32 cellular contexts compared by ENCODE assay signal in the genomic region with DNA sequence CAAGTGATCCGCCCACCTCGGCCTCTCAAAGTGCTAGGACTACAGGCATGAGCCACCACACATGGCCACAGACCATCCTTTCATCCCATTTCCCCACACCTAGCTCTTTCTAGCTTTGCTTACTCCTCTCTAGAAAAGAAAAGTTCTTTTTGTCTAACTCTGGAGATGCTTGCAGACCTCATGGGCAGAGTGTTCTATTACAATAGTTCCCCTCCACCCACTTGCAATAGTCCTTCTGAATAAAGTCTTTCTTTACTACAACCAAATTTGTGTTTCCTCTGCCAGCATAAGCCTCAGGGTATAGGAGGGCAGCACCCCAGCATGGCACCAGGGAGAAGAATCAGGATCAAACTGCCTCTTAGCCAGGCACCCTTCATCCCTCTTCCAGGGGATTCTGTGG.
"Had no signal": no experiment of that assay in that cellular context is flagged by ENCODE, and none has a peak within 500 bp of the region (broad histone marks: within the 10 kb centered on the region; RNA-seq: fewer than 3 reads in every experiment).

No MANE protein-coding gene starts in this region.

- H3K4me3 Mint-ChIP-seq: activated B cell treated with CpG ODN at 0.5 μM for 24 hours; activated CD4-positive, alpha-beta memory T cell treated with anti-CD3 and anti-CD28 coated beads for 36 hours; activated CD4-positive, alpha-beta T cell treated with anti-CD3 and anti-CD28 coated beads, Interleukin-2, amount 10 ng/mL, durations not matched to agents 24 days and 14 days; activated CD8-positive, alpha-beta T cell treated with anti-CD3 and anti-CD28 coated beads for 36 hours; activated naive CD4-positive, alpha-beta T cell treated with anti-CD3 and anti-CD28 coated beads for 36 hours; activated naive CD8-positive, alpha-beta T cell treated with anti-CD3 and anti-CD28 coated beads for 36 hours; activated T-cell treated with anti-CD3 and anti-CD28 coated beads, Interleukin-2, amount 50 U/mL, for 4 hours; activated T-cell treated with anti-CD3 and anti-CD28 coated beads, Interleukin-2, amount 50 U/mL, for 72 hours; activated T-helper 1 cell treated with anti-CD3 and anti-CD28 coated beads, Interleukin-12 subunit alpha, Interleukin-12 subunit beta, Interleukin-2, Interleukin-4 antibody, amounts not matched to agents 30 ng/mL and 10 ng/mL and 1 ng/mL, durations not matched to agents 14 hours and 24 hours and 36 hours; activated T-helper 17 cell treated with anti-CD3 and anti-CD28 coated beads, Interleukin-2, amount 50 U/mL, for 72 hours; T-helper 1 cell treated with Interleukin-12 subunit alpha and Interleukin-12 subunit beta and Interleukin-4 antibody, amounts not matched to agents 30 μg/mL and 1 μg/mL, for 36 hours; T-helper 2 cell treated with Interferon-gamma antibody and Interleukin-4, amounts not matched to agents 5 μg/mL and 100 μg/mL, for 36 hours had no signal

- H3K36me3 Mint-ChIP-seq: activated naive CD8-positive, alpha-beta T cell treated with anti-CD3 and anti-CD28 coated beads for 36 hours had no signal

- H3K4me1 Mint-ChIP-seq: activated B cell treated with CpG ODN at 0.5 μM for 24 hours; activated CD4-positive, alpha-beta T cell treated with anti-CD3 and anti-CD28 coated beads, Interleukin-2, amount 10 ng/mL, durations not matched to agents 24 days and 14 days; activated naive CD8-positive, alpha-beta T cell treated with anti-CD3 and anti-CD28 coated beads for 36 hours; activated T-helper 17 cell treated with anti-CD3 and anti-CD28 coated beads, Interleukin-2, amount 50 U/mL, for 72 hours had no signal

- DNase-seq: activated B cell treated with CpG ODN at 0.5 μM for 24 hours; activated CD4-positive, alpha-beta memory T cell treated with anti-CD3 and anti-CD28 coated beads for 36 hours; activated CD4-positive, alpha-beta T cell treated with anti-CD3 and anti-CD28 coated beads for 4 hours; activated CD4-positive, alpha-beta T cell treated with anti-CD3 and anti-CD28 coated beads, Interleukin-2, amount 10 ng/mL, durations not matched to agents 24 days and 14 days; activated CD4-positive, alpha-beta T cell treated with anti-CD3 and anti-CD28 coated beads, Interleukin-2, amount 50 U/mL, for 1 hour; activated CD4-positive, alpha-beta T cell treated with anti-CD3 and anti-CD28 coated beads, Interleukin-2, amount 50 U/mL, for 4 hours; activated CD4-positive, CD25-positive, alpha-beta regulatory T cell treated with anti-CD3 and anti-CD28 coated beads, Interleukin-2, amount 50 U/mL, for 72 hours; activated CD8-positive, alpha-beta memory T cell treated with anti-CD3 and anti-CD28 coated beads, Interleukin-2, amount 50 U/mL, for 4 hours; activated CD8-positive, alpha-beta T cell treated with anti-CD3 and anti-CD28 coated beads for 36 hours; activated gamma-delta T cell treated with Interleukin-2 at 50 U/mL for 16 hours; activated naive CD4-positive, alpha-beta T cell; activated naive CD4-positive, alpha-beta T cell treated with anti-CD3 and anti-CD28 coated beads for 36 hours; activated naive CD4-positive, alpha-beta T cell treated with anti-CD3 and anti-CD28 coated beads, Interleukin-2, amount 50 U/mL, for 16 hours; activated naive CD8-positive, alpha-beta T cell treated with anti-CD3 and anti-CD28 coated beads for 36 hours; activated T-cell treated with anti-CD3 and anti-CD28 coated beads for 4 hours; activated T-cell treated with anti-CD3 and anti-CD28 coated beads, Interleukin-2, amount 50 U/mL, for 1 hour; activated T-cell treated with anti-CD3 and anti-CD28 coated beads, Interleukin-2, amount 50 U/mL, for 4 hours; activated T-cell treated with anti-CD3 and anti-CD28 coated beads, Interleukin-2, amount 50 U/mL, for 72 hours; adrenal gland; amniotic stem cell; aorta; body of pancreas; brain microvascular endothelial cell; central memory CD4-positive, alpha-beta T cell; T-helper 1 cell; T-helper 2 cell; T-helper 9 cell had no signal

- ATAC-seq: activated CD8-positive, alpha-beta T cell treated with anti-CD3 and anti-CD28 coated beads for 36 hours; activated naive CD4-positive, alpha-beta T cell treated with anti-CD3 and anti-CD28 coated beads, Interleukin-2, amount 50 U/mL, for 72 hours; activated T-cell treated with anti-CD3 and anti-CD28 coated beads, Interleukin-2, amount 50 U/mL, for 4 hours; activated T-cell treated with anti-CD3 and anti-CD28 coated beads, Interleukin-2, amount 50 U/mL, for 72 hours; activated T-helper 17 cell treated with anti-CD3 and anti-CD28 coated beads, Interleukin-2, amount 50 U/mL, for 72 hours; body of pancreas had no signal

- H3K27ac Mint-ChIP-seq: activated B cell treated with CpG ODN at 0.5 μM for 24 hours; activated CD4-positive, alpha-beta memory T cell treated with anti-CD3 and anti-CD28 coated beads for 36 hours; activated CD4-positive, alpha-beta T cell treated with anti-CD3 and anti-CD28 coated beads, Interleukin-2, amount 10 ng/mL, durations not matched to agents 24 days and 14 days; activated CD8-positive, alpha-beta T cell treated with anti-CD3 and anti-CD28 coated beads for 36 hours; activated naive CD4-positive, alpha-beta T cell treated with anti-CD3 and anti-CD28 coated beads for 36 hours; activated naive CD8-positive, alpha-beta T cell treated with anti-CD3 and anti-CD28 coated beads for 36 hours; activated T-cell treated with anti-CD3 and anti-CD28 coated beads, Interleukin-2, amount 50 U/mL, for 72 hours; activated T-helper 1 cell treated with anti-CD3 and anti-CD28 coated beads, Interleukin-12 subunit alpha, Interleukin-12 subunit beta, Interleukin-2, Interleukin-4 antibody, amounts not matched to agents 30 ng/mL and 10 ng/mL and 1 ng/mL, durations not matched to agents 14 hours and 24 hours and 36 hours; activated T-helper 17 cell treated with anti-CD3 and anti-CD28 coated beads, Interleukin-2, amount 50 U/mL, for 72 hours; T-helper 1 cell treated with Interleukin-12 subunit alpha and Interleukin-12 subunit beta and Interleukin-4 antibody, amounts not matched to agents 30 μg/mL and 1 μg/mL, for 36 hours; T-helper 2 cell treated with Interferon-gamma antibody and Interleukin-4, amounts not matched to agents 5 μg/mL and 100 μg/mL, for 36 hours had no signal
